In the genomic region with DNA sequence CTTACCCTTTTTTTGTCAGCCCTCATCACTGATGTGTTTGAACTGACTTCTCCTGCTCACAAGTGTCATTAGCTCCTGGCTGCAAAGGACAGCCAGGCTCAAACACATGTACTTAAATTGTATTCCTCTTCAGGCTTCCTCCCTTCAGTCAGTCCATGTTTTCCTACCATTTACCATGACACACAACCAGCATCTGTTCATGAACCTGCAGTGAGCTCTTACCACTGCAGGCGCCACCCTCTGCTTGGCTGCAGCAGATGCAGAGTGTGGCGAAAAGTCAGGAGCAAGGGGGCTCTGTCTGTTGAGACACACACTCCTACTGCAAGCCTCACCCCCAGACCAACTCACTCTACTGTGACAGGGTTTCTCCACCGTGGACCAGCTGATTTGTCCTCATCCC, we compare ENCODE assay signal across 13 cellular contexts.
"Had no signal": no experiment of that assay in that cellular context is flagged by ENCODE, and none has a peak within 500 bp of the region (broad histone marks: within the 10 kb centered on the region; RNA-seq: fewer than 3 reads in every experiment).

No MANE protein-coding gene starts in this region.

- H3K36me3 Mint-ChIP-seq: activated CD4-positive, alpha-beta memory T cell treated with anti-CD3 and anti-CD28 coated beads for 36 hours; activated naive CD8-positive, alpha-beta T cell had no signal

- ATAC-seq: effector memory CD8-positive, alpha-beta T cell; upper lobe of right lung had no signal

- H3K27ac ChIP-seq: upper lobe of right lung had no signal

- H3K4me3 ChIP-seq: sigmoid colon, upper lobe of right lung had no signal

- H3K27me3 ChIP-seq: sigmoid colon, upper lobe of right lung had no signal

- H3K9me3 ChIP-seq: sigmoid colon, upper lobe of right lung had no signal

- H3K36me3 ChIP-seq: sigmoid colon, upper lobe of right lung had no signal

- H3K4me1 ChIP-seq: upper lobe of right lung had no signal

- H3K9me3 Mint-ChIP-seq: activated CD4-positive, alpha-beta memory T cell treated with anti-CD3 and anti-CD28 coated beads for 36 hours; activated T-helper 1 cell treated with anti-CD3 and anti-CD28 coated beads, Interleukin-12 subunit alpha, Interleukin-12 subunit beta, Interleukin-2, Interleukin-4 antibody, amounts not matched to agents 30 ng/mL and 10 ng/mL and 1 ng/mL, durations not matched to agents 14 hours and 24 hours and 36 hours; effector memory CD8-positive, alpha-beta T cell; nephron progenitor cell; T-helper 2 cell treated with Interferon-gamma antibody and Interleukin-4, amounts not matched to agents 5 μg/mL and 100 μg/mL, for 36 hours had no signal

- H3K4me3 Mint-ChIP-seq: activated CD4-positive, alpha-beta memory T cell treated with anti-CD3 and anti-CD28 coated beads for 36 hours; activated naive CD8-positive, alpha-beta T cell; activated T-helper 1 cell treated with anti-CD3 and anti-CD28 coated beads, Interleukin-12 subunit alpha, Interleukin-12 subunit beta, Interleukin-2, Interleukin-4 antibody, amounts not matched to agents 30 ng/mL and 10 ng/mL and 1 ng/mL, durations not matched to agents 14 hours and 24 hours and 36 hours; effector memory CD8-positive, alpha-beta T cell; nephron progenitor cell; T-helper 2 cell treated with Interferon-gamma antibody and Interleukin-4, amounts not matched to agents 5 μg/mL and 100 μg/mL, for 36 hours had no signal

- DNase-seq: activated CD4-positive, alpha-beta memory T cell treated with anti-CD3 and anti-CD28 coated beads for 36 hours; activated CD4-positive, alpha-beta T cell treated with anti-CD3 and anti-CD28 coated beads for 4 hours; activated gamma-delta T cell treated with Interleukin-2 at 50 U/mL for 16 hours; activated T-cell treated with anti-CD3 and anti-CD28 coated beads for 4 hours; effector memory CD8-positive, alpha-beta T cell; nephron progenitor cell; nucleus accumbens; sigmoid colon; stimulated activated naive CD4-positive, alpha-beta T cell; upper lobe of right lung had no signal

- H3K27ac Mint-ChIP-seq: activated CD4-positive, alpha-beta memory T cell treated with anti-CD3 and anti-CD28 coated beads for 36 hours; activated naive CD8-positive, alpha-beta T cell; activated T-helper 1 cell treated with anti-CD3 and anti-CD28 coated beads, Interleukin-12 subunit alpha, Interleukin-12 subunit beta, Interleukin-2, Interleukin-4 antibody, amounts not matched to agents 30 ng/mL and 10 ng/mL and 1 ng/mL, durations not matched to agents 14 hours and 24 hours and 36 hours; effector memory CD8-positive, alpha-beta T cell; T-helper 2 cell treated with Interferon-gamma antibody and Interleukin-4, amounts not matched to agents 5 μg/mL and 100 μg/mL, for 36 hours had no signal

- H3K27me3 Mint-ChIP-seq: activated CD4-positive, alpha-beta memory T cell treated with anti-CD3 and anti-CD28 coated beads for 36 hours; activated naive CD8-positive, alpha-beta T cell had no signal
